In genomic region chr13:79392882-79393563, GRCh38 we compare ENCODE assay signal across 8 cellular contexts. TPM values are rescaled to one million over a fixed set of nuclear protein-coding genes. Genes with fewer than 3 reads are reported as not detected.
A peak's percentile ranks its signal among the peaks of the same experiment; 100 is the strongest.
DNase-seq lines count a peak whose midpoint lies in the region; ATAC-seq and TF ChIP-seq lines count a peak whose summit lies in the region.

No MANE protein-coding gene starts in this region.

- H3K27me3 ChIP-seq in CD8-positive, alpha-beta T cell (ENCODE audit: insufficient read depth, low read length), result no peaks in the 10 kb centered on the region
- no peaks in the 10 kb centered on the region for H3K27me3 ChIP-seq in mononuclear cell (ENCODE audit: insufficient read depth, low read length)
- H3K27me3 ChIP-seq in sigmoid colon, result no peaks in the 10 kb centered on the region
- no peaks in the 10 kb centered on the region for H3K27me3 ChIP-seq in suprapubic skin
- no peaks in the 10 kb centered on the region for H3K27me3 ChIP-seq in aorta (ENCODE audit: control insufficient read depth in 1 of 2, insufficient read depth in 2 of 2, low read length in 1 of 2)

- peak overlapping the region; percentile 59 for H3K4me3 ChIP-seq in CD8-positive, alpha-beta T cell (ENCODE audit: low read depth, low read length)
- H3K4me3 ChIP-seq in mononuclear cell (ENCODE audit: low read length) (peak overlapping the region; percentile 5), sigmoid colon (no peak overlapping the region), suprapubic skin (no peak overlapping the region), aorta (ENCODE audit: low read length in 2 of 2) (no peak overlapping the region)

- TF ChIP-seq EP300 in sigmoid colon (IDR thresholded peaks at IDR 0.05) (no peak), suprapubic skin (IDR thresholded peaks at IDR 0.05) (no peak)

- TF ChIP-seq POLR2A in sigmoid colon (IDR thresholded peaks at IDR 0.05) (no peak), suprapubic skin (IDR thresholded peaks at IDR 0.05) (no peak)

- 77% methylated on average over 6 of the region's 6 CpGs for WGBS in sigmoid colon, 2 donors
- 86% methylated on average over 6 of the region's 6 CpGs for WGBS in suprapubic skin
- WGBS in aorta, 2 donors, result 83 to 85% methylated on average over 6 of the region's 6 CpGs

- intact Hi-C loops in CD8-positive, alpha-beta T cell (cut with DNase I, micrococcal nuclease), result loop anchor here (1.0 to 10.0 kb wide), 4 partner anchors 13 to 1696 kb away; partner anchors contain the start of genes RBM26 (in 2 of the 2) and SLAIN1 (in 1 of the 2)
- intact Hi-C loops in sigmoid colon (cut with DNase I) (no loop called here), aorta (cut with DNase I) (no loop called here)

- peak overlapping the region; percentile 95 for H3K27ac Mint-ChIP-seq in CD8-positive, alpha-beta T cell

- TF ChIP-seq CTCF in CD8-positive, alpha-beta T cell (IDR thresholded peaks at IDR 0.05), result no peak
- TF ChIP-seq CTCF in sigmoid colon (IDR thresholded peaks at IDR 0.05), result no peak
- TF ChIP-seq CTCF in suprapubic skin (IDR thresholded peaks at IDR 0.05), result no peak

- no peaks in the 10 kb centered on the region for H3K36me3 ChIP-seq in CD8-positive, alpha-beta T cell (ENCODE audit: insufficient read depth, low read length)
- peaks cover 0 to 10% (median 0%) of the 10 kb centered on the region in 4 donors for H3K36me3 ChIP-seq in sigmoid colon
- peaks cover 13% of the 10 kb centered on the region for H3K36me3 ChIP-seq in suprapubic skin
- peaks cover 0 to 3% of the 10 kb centered on the region in 2 donors for H3K36me3 ChIP-seq in aorta (ENCODE audit: control insufficient read depth in 1 of 2, insufficient read depth in 2 of 2, low read length in 1 of 2)

- H3K9me3 Mint-ChIP-seq in CD8-positive, alpha-beta T cell, result peaks cover 7% of the 10 kb centered on the region

- no peaks in the 10 kb centered on the region for H3K9me3 ChIP-seq in CD8-positive, alpha-beta T cell (ENCODE audit: low read length)
- H3K9me3 ChIP-seq in mononuclear cell (ENCODE audit: low read depth, low read length), result peaks cover 6% of the 10 kb centered on the region
- H3K9me3 ChIP-seq in sigmoid colon, result no peaks in the 10 kb centered on the region
- H3K9me3 ChIP-seq in suprapubic skin, result no peaks in the 10 kb centered on the region
- H3K9me3 ChIP-seq in aorta (ENCODE audit: control insufficient read depth, low read length), result no peaks in the 10 kb centered on the region

- peak overlapping the region; percentile 84 for H3K4me3 Mint-ChIP-seq in CD8-positive, alpha-beta T cell

- H3K4me1 Mint-ChIP-seq in CD8-positive, alpha-beta T cell (ENCODE audit: low read depth), result peaks cover 69% of the 10 kb centered on the region

- peaks cover 28% of the 10 kb centered on the region for H3K36me3 Mint-ChIP-seq in CD8-positive, alpha-beta T cell

- POLR2A ChIA-PET in CD8-positive, alpha-beta T cell (lab: Charles Lee), result interaction anchor here (1.0 to 4.1 kb wide), 4 partner anchors 10 to 88 kb away, joined by 3 to 26 read pairs (median 11); partner anchors contain the start of genes NDFIP2 and RBM26

- ATAC-seq in CD8-positive, alpha-beta T cell, result peak; percentile 65
- ATAC-seq in GM18909 (IDR thresholded peaks at IDR 0.05; ENCODE audit: poor library complexity, unreplicated experiment), result peak; percentile 44
- peak; percentile 36 for ATAC-seq in HG03558 (IDR thresholded peaks at IDR 0.05; ENCODE audit: extremely low read depth, unreplicated experiment)
- ATAC-seq in aorta (ENCODE audit: low FRiP score), result no peak

- peak overlapping the region; percentile 42 for H3K27ac ChIP-seq in CD8-positive, alpha-beta T cell (ENCODE audit: low read depth, low read length)
- H3K27ac ChIP-seq in sigmoid colon (no peak overlapping the region), suprapubic skin (no peak overlapping the region), aorta (ENCODE audit: low read depth in 1 of 2, low read length in 2 of 2) (no peak overlapping the region)

- no peaks in the 10 kb centered on the region for H3K27me3 Mint-ChIP-seq in CD8-positive, alpha-beta T cell (ENCODE audit: low read depth)

- peak in 2 of 7 experiments; percentile 11 to 12 for DNase-seq in CD8-positive, alpha-beta T cell
- peak; percentile 10 to 19 for DNase-seq in activated CD4-positive, alpha-beta T cell treated with anti-CD3 and anti-CD28 coated beads, Interleukin-2, amount 50 U/mL, for 48 hours
- DNase-seq in sigmoid colon (no peak), suprapubic skin (ENCODE audit: low spot score in 2 of 2) (no peak), aorta (no peak)

- H3K4me1 ChIP-seq in CD8-positive, alpha-beta T cell (ENCODE audit: insufficient read depth, low read length), result peaks cover 55% of the 10 kb centered on the region
- H3K4me1 ChIP-seq in mononuclear cell (ENCODE audit: insufficient read depth, low read length), result peaks cover 31% of the 10 kb centered on the region
- peaks cover 0 to 28% (median 17%) of the 10 kb centered on the region in 4 donors for H3K4me1 ChIP-seq in sigmoid colon
- peaks cover 8% of the 10 kb centered on the region for H3K4me1 ChIP-seq in suprapubic skin
- no peaks in the 10 kb centered on the region for H3K4me1 ChIP-seq in aorta (ENCODE audit: control insufficient read depth in 1 of 2, insufficient read depth in 2 of 2, low read length in 2 of 2)

- CTCF ChIA-PET in CD8-positive, alpha-beta T cell (lab: Charles Lee), result interaction anchor here (1.0 to 4.3 kb wide), 5 partner anchors 12 to 147 kb away, joined by 3 to 53 read pairs (median 3); partner anchors contain the start of gene RBM26

RNA-seq across cellular contexts. Expression of gene RBM26, which starts 13.0 kb away (rescaled TPM):
- total RNA-seq in CD8-positive, alpha-beta T cell, result 10 to 100 TPM; 55.7 to 61.1 TPM
- total RNA-seq in mononuclear cell (92.8 TPM), sigmoid colon (10 to 100 TPM; 29.6 to 47.4 (median 38.0) TPM), suprapubic skin (10 to 100 TPM; 23.4 to 78.5 (median 34.2) TPM), aorta (10 to 100 TPM; 37.5 to 54.6 TPM)
- polyA plus RNA-seq in sigmoid colon (10 to 100 TPM in 1 of 3 donors, 1 to 10 TPM in 2; 4.8 to 19.9 (median 4.9) TPM), aorta (10 to 100 TPM in 1 of 2 donors, 1 to 10 TPM in 1; 5.5 to 21.7 TPM)

Comparison
In these comparisons a context has a peak if more than half of its experiments do, and no peak if none do; other contexts are left out.
1. DNase-seq: peak in activated CD4-positive, alpha-beta T cell treated with anti-CD3 and anti-CD28 coated beads, Interleukin-2, amount 50 U/mL, for 48 hours (2 of 2); none in sigmoid colon (single experiment), suprapubic skin (0 of 2) and aorta (0 of 2).
2. H3K4me3 ChIP-seq: peak in CD8-positive, alpha-beta T cell (single experiment) and mononuclear cell (single experiment); none in sigmoid colon (0 of 4), suprapubic skin (single experiment) and aorta (0 of 2).
3. intact Hi-C loops: an anchor here in CD8-positive, alpha-beta T cell (1.0 to 10.0 kb wide); none called in sigmoid colon and aorta.